Comparison of ENCODE assay signal across 8 cellular contexts in the genomic region with DNA sequence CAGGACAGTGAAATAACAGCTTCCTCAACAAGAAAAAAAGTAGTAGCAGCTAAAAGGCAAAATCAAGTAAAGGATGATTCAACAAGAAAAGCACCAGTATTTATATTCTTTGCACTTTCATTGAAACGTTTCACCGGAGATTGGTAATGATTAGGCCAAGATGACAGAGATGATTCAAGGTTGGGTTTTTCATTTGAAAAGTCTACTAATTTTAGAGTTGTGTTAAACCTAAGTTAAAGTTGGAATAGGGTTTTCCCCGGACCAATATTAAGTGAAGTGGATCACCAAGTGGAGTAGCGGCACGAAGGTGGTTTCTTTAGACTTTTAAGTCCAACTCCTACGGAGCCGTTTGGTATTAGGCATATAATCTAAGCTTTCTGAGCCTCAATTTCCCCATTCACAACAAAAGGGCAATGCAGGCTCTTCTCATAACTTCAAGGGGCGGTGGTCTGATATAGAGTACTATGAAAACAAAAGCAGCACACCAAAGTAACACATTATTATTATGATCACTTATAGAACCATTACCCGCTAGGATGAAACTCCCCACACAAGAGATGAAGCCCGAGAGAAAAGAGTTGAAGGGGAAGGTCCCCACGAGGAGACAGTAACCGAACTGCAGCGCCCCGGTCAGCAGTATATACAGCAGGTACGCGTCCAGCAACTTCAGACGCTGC. TPM values are rescaled to one million over a fixed set of nuclear protein-coding genes. Genes with fewer than 3 reads are reported as not detected.
DNase-seq lines count a peak whose midpoint lies in the region; ATAC-seq, FAIRE-seq and TF ChIP-seq lines count a peak whose summit lies in the region.

No MANE protein-coding gene starts in this region.

- peak overlapping the region; percentile 91 for H3K27ac ChIP-seq in GM12878 (ENCODE audit: control insufficient read depth, insufficient read depth)
- H3K27ac ChIP-seq in mesodermal cell (ENCODE audit: low read depth, low read length, severe bottlenecking), result peak overlapping the region; percentile 69

- CTCF ChIA-PET in GM12878 (lab: Yijun Ruan, JAX), result interaction anchor here (0.6 to 6.4 kb wide), 21 partner anchors 11 to 488 kb away, joined by 3 to 58 read pairs (median 4); a partner anchor contains a TSS

- BruUV-seq in GM12878 (replicated peaks; lab: Mats Ljungman, UMichigan), result TSS peak; percentile 88

- POLR2A ChIA-PET in GM12878 (lab: Charles Lee), result interaction anchor here (0.6 to 8.1 kb wide), 11 partner anchors 10 to 506 kb away, joined by 3 to 91 read pairs (median 4); a partner anchor contains a TSS

- no peaks in the 10 kb centered on the region for H4K20me1 ChIP-seq in GM12878 (ENCODE audit: control insufficient read depth, insufficient read depth)

- H3K4me3 ChIP-seq in GM12878 (peak overlapping the region; percentile 92), mesodermal cell (ENCODE audit: extremely low read depth, insufficient read depth, low read length, poor library complexity, severe bottlenecking) (peak overlapping the region; percentile 87)

- under 1% methylated on average over 17 of the region's 17 CpGs for WGBS in GM12878 (ENCODE audit: insufficient coverage, insufficient replicate concordance, low lambda C conversion rate, missing lambda C conversion rate)
- WGBS in mesodermal cell (ENCODE audit: insufficient coverage in 2 of 2), 2 experiments, result 9% methylated on average over 9 to 12 of the region's 17 CpGs

- H3K4me1 ChIP-seq in GM12878 (ENCODE audit: control insufficient read depth, insufficient read depth, low read length) (peaks cover 25% of the 10 kb centered on the region), mesodermal cell (ENCODE audit: control insufficient read depth, insufficient read depth, low read length, poor library complexity, severe bottlenecking) (peaks cover 11% of the 10 kb centered on the region)

- in situ Hi-C loops in GM12878 (cut with MboI), result no loop called here

- RAD21 ChIA-PET in GM12878 (lab: Charles Lee; ENCODE audit: unreplicated experiment), result interaction anchor here (0.6 to 4.6 kb wide), 14 partner anchors 10 to 339 kb away, joined by 3 to 49 read pairs (median 5); a partner anchor contains a TSS

- no peaks in the 10 kb centered on the region; a peak in 1 of 4 replicates for H3K27me3 ChIP-seq in GM12878 (replicated peaks in 1 of 2; ENCODE audit: control insufficient read depth in 2 of 2, insufficient read depth in 2 of 2, low read length in 1 of 2)

- H3K9me3 ChIP-seq in GM12878 (replicated peaks; ENCODE audit: control insufficient read depth, insufficient read depth, low read length) (no peaks in the 10 kb centered on the region), mesodermal cell (ENCODE audit: control insufficient read depth, low read length) (no peaks in the 10 kb centered on the region)

- TF ChIP-seq EP300 in GM12878 (IDR thresholded peaks at IDR 0.05; ENCODE audit: borderline replicate concordance in 1 of 2, control insufficient read depth in 1 of 2, low read depth in 2 of 2, low read length in 2 of 2), result no peak

- peak; percentile 59 for DNase-seq in stimulated activated CD4-positive, alpha-beta T cell treated with anti-CD3 and anti-CD28 coated beads, Interleukin-4, amount 100 ng/mL, for 24 hours
- no peak for DNase-seq in stimulated activated CD4-positive, alpha-beta T cell treated with anti-CD3 and anti-CD28 coated beads, Interleukin-12 subunit alpha, Interleukin-12 subunit beta, amount 100 ng/mL, for 4 hours
- DNase-seq in GM12878 (ENCODE audit: low read depth, low spot score) (no peak), NCI-H2107 (lab: John Stamatoyannopoulos, UW) (no peak), putamen (ENCODE audit: low spot score) (no peak), DMS 273 treated with DMSO at 0.1 percent for 48 hours (lab: John Stamatoyannopoulos, UW) (no peak), NCI-H510A (lab: John Stamatoyannopoulos, UW) (no peak)

- no peak for FAIRE-seq in GM12878 (lab: Jason Lieb, UNC)

- no peak for TF ChIP-seq CTCF in GM12878 (IDR thresholded peaks at IDR 0.05 in 2 of 3, conservative IDR thresholded peaks at IDR 0.05 in 1 of 3; ENCODE audit: control insufficient read depth in 2 of 3, extremely low read depth in 1 of 3, insufficient read depth in 1 of 3, low read depth in 3 of 3, low read length in 3 of 3)

- TF ChIP-seq RAD21 in GM12878 (IDR thresholded peaks at IDR 0.05; ENCODE audit: insufficient read depth, low read depth, low read length), result no peak

- H3K36me3 ChIP-seq in GM12878 (ENCODE audit: control insufficient read depth in 2 of 2, insufficient read depth in 2 of 2, low read length in 1 of 2), result peaks cover 0 to 14% of the 10 kb centered on the region in 2 experiments; a peak in 1 of 4 replicates
- H3K36me3 ChIP-seq in mesodermal cell (ENCODE audit: control insufficient read depth, insufficient read depth, low read length), result peaks cover 30% of the 10 kb centered on the region

- intact Hi-C loops in GM12878 (cut with micrococcal nuclease; ENCODE audit: unreplicated experiment), result loop anchor here (5.0 kb wide), 3 partner anchors 64 to 179 kb away; a partner anchor contains a TSS

- H3K4me2 ChIP-seq in GM12878 (ENCODE audit: control insufficient read depth, insufficient read depth), result peak overlapping the region; percentile 91

- peak overlapping the region; percentile 82 for H2AFZ ChIP-seq in GM12878 (ENCODE audit: control insufficient read depth, low read depth, low read length)

- SMC1A ChIA-PET in GM12878 (lab: Charles Lee; ENCODE audit: uncharacterized antibody, unreplicated experiment), result interaction anchor here (0.6 to 7.0 kb wide), 16 partner anchors 9 to 282 kb away, joined by 3 to 72 read pairs (median 4); a partner anchor contains a TSS

- peaks cover 49% of the 10 kb centered on the region for H3K79me2 ChIP-seq in GM12878 (ENCODE audit: control insufficient read depth, insufficient read depth, low read length)

- peak overlapping the region; percentile 96 for H3K9ac ChIP-seq in GM12878 (ENCODE audit: control insufficient read depth, insufficient read depth, low read length)

- TF ChIP-seq POLR2A in GM12878 (IDR thresholded peaks at IDR 0.05; ENCODE audit: low read depth, low read length), result no peak

- peak; percentile 7 for ATAC-seq in GM12878

RNA-seq across cellular contexts. Expression of a gene that starts 0.5 kb away (rescaled TPM):
- 77.8 and 78.3 TPM in 2 replicates for total RNA-seq in GM12878 (2013; cell fraction: nucleolus; rRNA removed)
- total RNA-seq in GM12878 (2014; rRNA removed) (248 and 269 TPM in 2 replicates), GM12878 (2014; rRNA removed; fragmentation: Illumina TruSeq; extraction: Trizol) (210 and 218 TPM in 2 replicates), GM12878 (2021) (161 and 169 TPM in 2 replicates)
- 154 TPM for polyA plus RNA-seq in GM12878 (2011; ENCODE audit: low read depth)
- polyA plus RNA-seq in GM12878 (2011; rRNA removed) (302 and 306 TPM in 2 replicates), GM12878 (2014; fragmentation: Illumina TruSeq; extraction: Trizol) (306 and 315 TPM in 2 replicates), GM12878 (2014; fragmentation: Nextera tagmentation; extraction: Ambion mirVana) (100 to 1,000 TPM; 711 to 920 TPM), GM12878 (2014; rRNA removed) (294 and 324 TPM in 2 replicates), GM12878 (2016; fragmentation: Nextera tagmentation; extraction: Ambion mirVana) (100 to 1,000 TPM; 604 to 609 TPM)
- polyA plus RNA-seq in GM12878 (2011; cell fraction: cytosol; rRNA removed), result 434 and 580 TPM in 2 replicates
- 112 and 139 TPM in 2 replicates for polyA plus RNA-seq in GM12878 (2011; cell fraction: nucleus; rRNA removed)
- polyA plus RNA-seq in GM12878 (2012), result 237 and 253 TPM in 2 replicates
- polyA minus RNA-seq in GM12878 (2011; rRNA and poly(A)+ RNA removed), result 104 and 162 TPM in 2 replicates
- 33.4 and 47.1 TPM in 2 replicates for polyA minus RNA-seq in GM12878 (2011; cell fraction: cytosol; rRNA and poly(A)+ RNA removed)
- polyA minus RNA-seq in GM12878 (2011; cell fraction: nucleus; rRNA and poly(A)+ RNA removed), result 42.2 and 59.7 TPM in 2 replicates
- 318 TPM for polyA plus RNA-seq in mesodermal cell (2013, experiment 1 of 2)
- polyA plus RNA-seq in mesodermal cell (2013, experiment 2 of 2), result 281 TPM

RNA-seq across cellular contexts. Expression of a gene that starts 9.5 kb away (rescaled TPM):
- 21.4 and 23.0 TPM in 2 replicates for total RNA-seq in GM12878 (2013; cell fraction: nucleolus; rRNA removed)
- total RNA-seq in GM12878 (2014; rRNA removed), result 4.7 and 5.6 TPM in 2 replicates
- 4.7 and 5.4 TPM in 2 replicates for total RNA-seq in GM12878 (2014; rRNA removed; fragmentation: Illumina TruSeq; extraction: Trizol)
- 10.2 and 15.1 TPM in 2 replicates for total RNA-seq in GM12878 (2021)
- 10.5 TPM for polyA plus RNA-seq in GM12878 (2011; ENCODE audit: low read depth)
- polyA plus RNA-seq in GM12878 (2011; rRNA removed), result 17.4 and 28.7 TPM in 2 replicates
- 33.7 and 34.0 TPM in 2 replicates for polyA plus RNA-seq in GM12878 (2011; cell fraction: cytosol; rRNA removed)
- 19.1 and 31.7 TPM in 2 replicates for polyA plus RNA-seq in GM12878 (2011; cell fraction: nucleus; rRNA removed)
- 10.8 and 15.4 TPM in 2 replicates for polyA plus RNA-seq in GM12878 (2012)
- polyA plus RNA-seq in GM12878 (2014; fragmentation: Illumina TruSeq; extraction: Trizol), result 10.6 and 12.9 TPM in 2 replicates
- 1 to 10 TPM; 7.7 to 7.9 TPM for polyA plus RNA-seq in GM12878 (2014; fragmentation: Nextera tagmentation; extraction: Ambion mirVana)
- polyA plus RNA-seq in GM12878 (2014; rRNA removed), result 10.5 and 11.5 TPM in 2 replicates
- 10 to 100 TPM; 12.6 to 14.3 TPM for polyA plus RNA-seq in GM12878 (2016; fragmentation: Nextera tagmentation; extraction: Ambion mirVana)
- 25.3 and 34.6 TPM in 2 replicates for polyA minus RNA-seq in GM12878 (2011; rRNA and poly(A)+ RNA removed)
- 6.5 and 7.5 TPM in 2 replicates for polyA minus RNA-seq in GM12878 (2011; cell fraction: cytosol; rRNA and poly(A)+ RNA removed)
- polyA minus RNA-seq in GM12878 (2011; cell fraction: nucleus; rRNA and poly(A)+ RNA removed), result 11.6 and 12.0 TPM in 2 replicates
- polyA plus RNA-seq in mesodermal cell (2013, experiment 1 of 2), result 22.8 TPM
- polyA plus RNA-seq in mesodermal cell (2013, experiment 2 of 2), result 20.2 TPM

RNA-seq across cellular contexts. Expression of a gene that starts 55.6 kb away (rescaled TPM):
- 0.10 TPM in 1 of 2 replicates, not detected in the other for total RNA-seq in GM12878 (2013; cell fraction: nucleolus; rRNA removed)
- not detected in 2 replicates for total RNA-seq in GM12878 (2014; rRNA removed)
- total RNA-seq in GM12878 (2014; rRNA removed; fragmentation: Illumina TruSeq; extraction: Trizol), result not detected in 2 replicates
- total RNA-seq in GM12878 (2021), result not detected in 2 replicates
- polyA plus RNA-seq in GM12878 (2011; ENCODE audit: low read depth), result not detected
- not detected in 2 replicates for polyA plus RNA-seq in GM12878 (2011; rRNA removed)
- not detected in 2 replicates for polyA plus RNA-seq in GM12878 (2011; cell fraction: cytosol; rRNA removed)
- 0.03 TPM in 1 of 2 replicates, not detected in the other for polyA plus RNA-seq in GM12878 (2011; cell fraction: nucleus; rRNA removed)
- not detected in 2 replicates for polyA plus RNA-seq in GM12878 (2012)
- not detected in 2 replicates for polyA plus RNA-seq in GM12878 (2014; fragmentation: Illumina TruSeq; extraction: Trizol)
- polyA plus RNA-seq in GM12878 (2014; fragmentation: Nextera tagmentation; extraction: Ambion mirVana), result not detected
- polyA plus RNA-seq in GM12878 (2014; rRNA removed), result not detected in 2 replicates
- polyA plus RNA-seq in GM12878 (2016; fragmentation: Nextera tagmentation; extraction: Ambion mirVana), result not detected
- 0.10 TPM in 1 of 2 replicates, not detected in the other for polyA minus RNA-seq in GM12878 (2011; rRNA and poly(A)+ RNA removed)
- not detected in 2 replicates for polyA minus RNA-seq in GM12878 (2011; cell fraction: cytosol; rRNA and poly(A)+ RNA removed)
- polyA minus RNA-seq in GM12878 (2011; cell fraction: nucleus; rRNA and poly(A)+ RNA removed), result not detected in 2 replicates
- polyA plus RNA-seq in mesodermal cell (2013, experiment 1 of 2), result not detected
- polyA plus RNA-seq in mesodermal cell (2013, experiment 2 of 2), result not detected
